In the genomic region with DNA sequence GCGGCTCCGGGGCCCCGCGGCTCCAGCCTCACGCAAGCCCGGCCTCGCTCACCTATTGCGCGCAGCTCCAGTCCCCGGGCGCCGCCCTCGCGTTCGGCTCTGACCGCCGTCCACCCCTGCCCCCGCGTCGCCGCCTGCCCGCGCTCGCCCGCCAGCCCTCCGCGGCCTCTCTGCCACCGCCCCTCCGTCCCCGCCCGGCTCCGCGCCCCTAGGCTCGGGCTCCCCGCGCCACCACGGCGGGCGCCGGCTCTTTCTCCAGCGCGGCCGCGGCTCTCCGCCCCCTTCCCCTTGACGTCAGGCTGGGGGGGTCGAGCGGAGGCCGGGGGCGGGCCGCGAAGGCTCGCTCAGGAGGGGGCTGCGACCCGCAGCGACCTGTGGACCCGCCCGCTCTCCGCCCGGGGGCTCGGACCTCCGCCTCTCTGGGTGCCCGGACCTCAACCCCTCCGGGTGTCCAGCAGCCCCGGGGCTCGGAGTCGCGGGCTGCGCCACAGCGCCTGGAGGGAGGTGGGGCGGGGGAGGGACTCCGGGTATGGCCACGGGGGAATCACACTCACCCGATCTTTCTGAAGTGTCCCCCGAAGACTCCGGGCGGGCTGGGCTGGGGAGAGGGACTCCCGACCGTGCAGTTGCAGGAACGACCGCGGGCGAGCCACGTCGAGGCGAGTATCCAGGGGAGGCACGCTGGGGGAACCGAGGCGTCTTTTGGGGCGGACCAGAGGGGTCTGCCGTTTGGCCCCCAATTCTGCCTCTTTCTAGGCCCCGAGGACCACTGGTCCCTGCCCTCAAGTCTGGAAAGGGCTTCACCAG, we compare ENCODE assay signal across 1 cellular context.
TF ChIP-seq lines count a peak whose summit lies in the region.

TSS of gene SEMA4C (minus strand) at position 257 of the 807 bp plus-strand sequence. CDS start 2,194 bp downstream, outside the sequence.

TF ChIP-seq in HepG2, 621 proteins besides CTCF, POLR2A, EP300 and RAD21 (continued from another document and continues in another):
- TF ChIP-seq SNAPC4 (CRISPR knock-in tag; IDR thresholded peaks at IDR 0.05) = no peak
- TF ChIP-seq, protein P1, sequence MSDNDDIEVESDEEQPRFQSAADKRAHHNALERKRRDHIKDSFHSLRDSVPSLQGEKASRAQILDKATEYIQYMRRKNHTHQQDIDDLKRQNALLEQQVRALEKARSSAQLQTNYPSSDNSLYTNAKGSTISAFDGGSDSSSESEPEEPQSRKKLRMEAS (IDR thresholded peaks at IDR 0.05) = no peak; the same call in none of the 2 replicates
- TF ChIP-seq, protein P2, sequence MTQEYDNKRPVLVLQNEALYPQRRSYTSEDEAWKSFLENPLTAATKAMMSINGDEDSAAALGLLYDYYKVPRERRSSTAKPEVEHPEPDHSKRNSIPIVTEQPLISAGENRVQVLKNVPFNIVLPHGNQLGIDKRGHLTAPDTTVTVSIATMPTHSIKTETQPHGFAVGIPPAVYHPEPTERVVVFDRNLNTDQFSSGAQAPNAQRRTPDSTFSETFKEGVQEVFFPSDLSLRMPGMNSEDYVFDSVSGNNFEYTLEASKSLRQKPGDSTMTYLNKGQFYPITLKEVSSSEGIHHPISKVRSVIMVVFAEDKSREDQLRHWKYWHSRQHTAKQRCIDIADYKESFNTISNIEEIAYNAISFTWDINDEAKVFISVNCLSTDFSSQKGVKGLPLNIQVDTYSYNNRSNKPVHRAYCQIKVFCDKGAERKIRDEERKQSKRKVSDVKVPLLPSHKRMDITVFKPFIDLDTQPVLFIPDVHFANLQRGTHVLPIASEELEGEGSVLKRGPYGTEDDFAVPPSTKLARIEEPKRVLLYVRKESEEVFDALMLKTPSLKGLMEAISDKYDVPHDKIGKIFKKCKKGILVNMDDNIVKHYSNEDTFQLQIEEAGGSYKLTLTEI (CRISPR knock-in tag; conservative IDR thresholded peaks at IDR 0.05) = no peak
- no peak for TF ChIP-seq ZNF770 (CRISPR knock-in tag; IDR thresholded peaks at IDR 0.05)
- no peak for TF ChIP-seq NFRKB (IDR thresholded peaks at IDR 0.05)
- TF ChIP-seq ETV5 (CRISPR knock-in tag; IDR thresholded peaks at IDR 0.05; ENCODE audit: borderline replicate concordance) = peak; percentile 40; the same call in 1 of the 2 replicates
- TF ChIP-seq ZNF24 (IDR thresholded peaks at IDR 0.05) = no peak
- TF ChIP-seq ELF4 (CRISPR knock-in tag; IDR thresholded peaks at IDR 0.05; ENCODE audit: borderline replicate concordance) = no peak
- TF ChIP-seq DMAP1 (CRISPR knock-in tag; IDR thresholded peaks at IDR 0.05) = peak; percentile 8
- TF ChIP-seq PBX2 (CRISPR knock-in tag; IDR thresholded peaks at IDR 0.05) = no peak
- TF ChIP-seq ZNF549 (CRISPR knock-in tag; IDR thresholded peaks at IDR 0.05) = no peak
- TF ChIP-seq, protein P3, sequence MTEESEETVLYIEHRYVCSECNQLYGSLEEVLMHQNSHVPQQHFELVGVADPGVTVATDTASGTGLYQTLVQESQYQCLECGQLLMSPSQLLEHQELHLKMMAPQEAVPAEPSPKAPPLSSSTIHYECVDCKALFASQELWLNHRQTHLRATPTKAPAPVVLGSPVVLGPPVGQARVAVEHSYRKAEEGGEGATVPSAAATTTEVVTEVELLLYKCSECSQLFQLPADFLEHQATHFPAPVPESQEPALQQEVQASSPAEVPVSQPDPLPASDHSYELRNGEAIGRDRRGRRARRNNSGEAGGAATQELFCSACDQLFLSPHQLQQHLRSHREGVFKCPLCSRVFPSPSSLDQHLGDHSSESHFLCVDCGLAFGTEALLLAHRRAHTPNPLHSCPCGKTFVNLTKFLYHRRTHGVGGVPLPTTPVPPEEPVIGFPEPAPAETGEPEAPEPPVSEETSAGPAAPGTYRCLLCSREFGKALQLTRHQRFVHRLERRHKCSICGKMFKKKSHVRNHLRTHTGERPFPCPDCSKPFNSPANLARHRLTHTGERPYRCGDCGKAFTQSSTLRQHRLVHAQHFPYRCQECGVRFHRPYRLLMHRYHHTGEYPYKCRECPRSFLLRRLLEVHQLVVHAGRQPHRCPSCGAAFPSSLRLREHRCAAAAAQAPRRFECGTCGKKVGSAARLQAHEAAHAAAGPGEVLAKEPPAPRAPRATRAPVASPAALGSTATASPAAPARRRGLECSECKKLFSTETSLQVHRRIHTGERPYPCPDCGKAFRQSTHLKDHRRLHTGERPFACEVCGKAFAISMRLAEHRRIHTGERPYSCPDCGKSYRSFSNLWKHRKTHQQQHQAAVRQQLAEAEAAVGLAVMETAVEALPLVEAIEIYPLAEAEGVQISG (CRISPR knock-in tag; IDR thresholded peaks at IDR 0.05) = peak; percentile 46; the same call in 1 of the 2 replicates
- TF ChIP-seq, protein P4, sequence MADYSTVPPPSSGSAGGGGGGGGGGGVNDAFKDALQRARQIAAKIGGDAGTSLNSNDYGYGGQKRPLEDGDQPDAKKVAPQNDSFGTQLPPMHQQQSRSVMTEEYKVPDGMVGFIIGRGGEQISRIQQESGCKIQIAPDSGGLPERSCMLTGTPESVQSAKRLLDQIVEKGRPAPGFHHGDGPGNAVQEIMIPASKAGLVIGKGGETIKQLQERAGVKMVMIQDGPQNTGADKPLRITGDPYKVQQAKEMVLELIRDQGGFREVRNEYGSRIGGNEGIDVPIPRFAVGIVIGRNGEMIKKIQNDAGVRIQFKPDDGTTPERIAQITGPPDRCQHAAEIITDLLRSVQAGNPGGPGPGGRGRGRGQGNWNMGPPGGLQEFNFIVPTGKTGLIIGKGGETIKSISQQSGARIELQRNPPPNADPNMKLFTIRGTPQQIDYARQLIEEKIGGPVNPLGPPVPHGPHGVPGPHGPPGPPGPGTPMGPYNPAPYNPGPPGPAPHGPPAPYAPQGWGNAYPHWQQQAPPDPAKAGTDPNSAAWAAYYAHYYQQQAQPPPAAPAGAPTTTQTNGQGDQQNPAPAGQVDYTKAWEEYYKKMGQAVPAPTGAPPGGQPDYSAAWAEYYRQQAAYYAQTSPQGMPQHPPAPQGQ (CRISPR knock-in tag; IDR thresholded peaks at IDR 0.05; ENCODE audit: borderline replicate concordance) = no peak
- no peak for TF ChIP-seq NCOR1 (IDR thresholded peaks at IDR 0.05; ENCODE audit: borderline replicate concordance, low read length)
- TF ChIP-seq HMG20B (CRISPR knock-in tag; conservative IDR thresholded peaks at IDR 0.05) = no peak
- TF ChIP-seq ZNF790 (CRISPR knock-in tag; IDR thresholded peaks at IDR 0.05; ENCODE audit: borderline replicate concordance) = no peak
- TF ChIP-seq ONECUT2 (CRISPR knock-in tag; IDR thresholded peaks at IDR 0.05) = no peak
- no peak for TF ChIP-seq FOXK1 (CRISPR knock-in tag; IDR thresholded peaks at IDR 0.05; ENCODE audit: borderline replicate concordance, low read depth)
- TF ChIP-seq, protein P5, sequence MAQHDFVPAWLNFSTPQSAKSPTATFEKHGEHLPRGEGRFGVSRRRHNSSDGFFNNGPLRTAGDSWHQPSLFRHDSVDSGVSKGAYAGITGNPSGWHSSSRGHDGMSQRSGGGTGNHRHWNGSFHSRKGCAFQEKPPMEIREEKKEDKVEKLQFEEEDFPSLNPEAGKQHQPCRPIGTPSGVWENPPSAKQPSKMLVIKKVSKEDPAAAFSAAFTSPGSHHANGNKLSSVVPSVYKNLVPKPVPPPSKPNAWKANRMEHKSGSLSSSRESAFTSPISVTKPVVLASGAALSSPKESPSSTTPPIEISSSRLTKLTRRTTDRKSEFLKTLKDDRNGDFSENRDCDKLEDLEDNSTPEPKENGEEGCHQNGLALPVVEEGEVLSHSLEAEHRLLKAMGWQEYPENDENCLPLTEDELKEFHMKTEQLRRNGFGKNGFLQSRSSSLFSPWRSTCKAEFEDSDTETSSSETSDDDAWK (CRISPR knock-in tag; IDR thresholded peaks at IDR 0.05) = no peak
- no peak for TF ChIP-seq ZNF354B (CRISPR knock-in tag; IDR thresholded peaks at IDR 0.05)
- TF ChIP-seq ZNF18 (CRISPR knock-in tag; IDR thresholded peaks at IDR 0.05; ENCODE audit: insufficient replicate concordance) = no peak
- TF ChIP-seq ZNF292 (CRISPR knock-in tag; IDR thresholded peaks at IDR 0.05; ENCODE audit: borderline replicate concordance, low read depth) = no peak
- TF ChIP-seq HOXA5 (CRISPR knock-in tag; IDR thresholded peaks at IDR 0.05) = 0 out of 2 replicates have a peak, but pooled peaks have one; percentile 67
- no peak for TF ChIP-seq FOXJ3 (CRISPR knock-in tag; IDR thresholded peaks at IDR 0.05; ENCODE audit: borderline replicate concordance)
- TF ChIP-seq, protein P6, sequence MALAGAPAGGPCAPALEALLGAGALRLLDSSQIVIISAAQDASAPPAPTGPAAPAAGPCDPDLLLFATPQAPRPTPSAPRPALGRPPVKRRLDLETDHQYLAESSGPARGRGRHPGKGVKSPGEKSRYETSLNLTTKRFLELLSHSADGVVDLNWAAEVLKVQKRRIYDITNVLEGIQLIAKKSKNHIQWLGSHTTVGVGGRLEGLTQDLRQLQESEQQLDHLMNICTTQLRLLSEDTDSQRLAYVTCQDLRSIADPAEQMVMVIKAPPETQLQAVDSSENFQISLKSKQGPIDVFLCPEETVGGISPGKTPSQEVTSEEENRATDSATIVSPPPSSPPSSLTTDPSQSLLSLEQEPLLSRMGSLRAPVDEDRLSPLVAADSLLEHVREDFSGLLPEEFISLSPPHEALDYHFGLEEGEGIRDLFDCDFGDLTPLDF (CRISPR knock-in tag; IDR thresholded peaks at IDR 0.05) = no peak
- TF ChIP-seq EEA1 (CRISPR knock-in tag; IDR thresholded peaks at IDR 0.05; ENCODE audit: borderline replicate concordance) = no peak
- no peak for TF ChIP-seq ZNF337 (CRISPR knock-in tag; IDR thresholded peaks at IDR 0.05; ENCODE audit: borderline replicate concordance, low read depth)
- TF ChIP-seq EHMT2 (IDR thresholded peaks at IDR 0.05; ENCODE audit: borderline replicate concordance, low read depth, low read length) = no peak
- no peak for TF ChIP-seq ZNF12 (CRISPR knock-in tag; IDR thresholded peaks at IDR 0.05)
- no peak for TF ChIP-seq TBX3 (IDR thresholded peaks at IDR 0.05; ENCODE audit: borderline replicate concordance)
- TF ChIP-seq CBFB (CRISPR knock-in tag; IDR thresholded peaks at IDR 0.05) = 0 out of 2 replicates have a peak, but pooled peaks have one; percentile 29
